Comparison of ENCODE assay signal across 8 cellular contexts in genomic region chr1:32761253-32761877, GRCh38. TPM values are rescaled to one million over a fixed set of nuclear protein-coding genes. Genes with fewer than 3 reads are reported as not detected.
A peak's percentile ranks its signal among the peaks of the same experiment; 100 is the strongest.
DNase-seq lines count a peak whose midpoint lies in the region; ATAC-seq, FAIRE-seq and TF ChIP-seq lines count a peak whose summit lies in the region.
"Had no signal": no experiment of that assay in that cellular context is flagged by ENCODE, and none has a peak within 500 bp of the region (broad histone marks: within the 10 kb centered on the region; RNA-seq: fewer than 3 reads in every experiment).

No MANE protein-coding gene starts in this region.

- no peak for TF ChIP-seq CTCF in GM13976 (IDR thresholded peaks at IDR 0.05; ENCODE audit: borderline replicate concordance, control extremely low read depth, extremely low read depth, insufficient read depth, missing control alignments)
- TF ChIP-seq CTCF in endothelial cell of umbilical vein (IDR thresholded peaks at IDR 0.05; ENCODE audit: extremely low read depth in 1 of 2, insufficient read depth in 1 of 2, low read depth in 1 of 2, low read length in 2 of 2): no peak
- no peak for TF ChIP-seq CTCF in retinal pigment epithelial cell (conservative IDR thresholded peaks at IDR 0.05; ENCODE audit: low read depth, low read length)

- CTCF ChIA-PET in endothelial cell of umbilical vein (lab: Charles Lee): interaction anchor here (0.8 to 2.1 kb wide), 8 partner anchors 11 to 55 kb away, joined by 3 to 17 read pairs (median 4); no protein-coding TSS in a partner anchor

- dilution Hi-C loops in endothelial cell of umbilical vein (cut with MboI; ENCODE audit: extremely low pct_ligation_motif_present, low sequenced_read_pairs): no loop called here

- H3K4me3 ChIP-seq in endothelial cell of umbilical vein (replicated peaks in 1 of 3; ENCODE audit: insufficient read depth in 1 of 3, low read depth in 1 of 3, low read length in 3 of 3): no peak overlapping the region
- no peak overlapping the region for H3K4me3 ChIP-seq in retinal pigment epithelial cell (ENCODE audit: low read length)

- no peak for ATAC-seq in HG02623 (IDR thresholded peaks at IDR 0.05; ENCODE audit: unreplicated experiment)

- no peak for TF ChIP-seq POLR2A in endothelial cell of umbilical vein (IDR thresholded peaks at IDR 0.05; ENCODE audit: low read depth, low read length)

- POLR2A ChIA-PET in endothelial cell of umbilical vein (lab: Charles Lee): interaction anchor here (0.6 kb wide), 1 partner anchor 241 kb away, joined by 4 read pairs; no protein-coding TSS in a partner anchor

- no peaks in the 10 kb centered on the region for H3K9me3 ChIP-seq in endothelial cell of umbilical vein (replicated peaks; ENCODE audit: control insufficient read depth, insufficient read depth, low read length)

- H4K20me1 ChIP-seq in endothelial cell of umbilical vein (replicated peaks; ENCODE audit: control insufficient read depth, extremely low read depth, insufficient read depth, low read length): no peaks in the 10 kb centered on the region

- H3K36me3 ChIP-seq in endothelial cell of umbilical vein (ENCODE audit: control insufficient read depth in 2 of 2, extremely low read depth in 1 of 2, insufficient read depth in 2 of 2, low read length in 2 of 2): no peaks in the 10 kb centered on the region

- peak; percentile 83 for FAIRE-seq in endothelial cell of umbilical vein (lab: Jason Lieb, UNC)

- H3K4me2 ChIP-seq in endothelial cell of umbilical vein (ENCODE audit: insufficient read depth, low read length): no peak overlapping the region

- BruUV-seq in endothelial cell of umbilical vein (replicated peaks; lab: Mats Ljungman, UMichigan): no TSS peak

- no peak overlapping the region for H2AFZ ChIP-seq in endothelial cell of umbilical vein (ENCODE audit: low read depth, low read length)

- in situ Hi-C loops in GM13976 (cut with MboI; ENCODE audit: low sequenced_read_pairs, unreplicated experiment): no loop called here

- intact Hi-C loops in endothelial cell of umbilical vein (cut with micrococcal nuclease): no loop called here

- H3K27ac ChIP-seq in endothelial cell of umbilical vein (ENCODE audit: insufficient read depth, low read depth, low read length): no peak overlapping the region

- H3K9ac ChIP-seq in endothelial cell of umbilical vein (replicated peaks; ENCODE audit: extremely low read depth, insufficient read depth, low read length): no peak overlapping the region

- no peaks in the 10 kb centered on the region for H3K9me1 ChIP-seq in endothelial cell of umbilical vein (replicated peaks; ENCODE audit: control insufficient read depth, extremely low read depth, insufficient read depth, low read length)

- H3K27me3 ChIP-seq in endothelial cell of umbilical vein (ENCODE audit: control insufficient read depth in 2 of 2, insufficient read depth in 2 of 2, low read length in 2 of 2): no peaks in the 10 kb centered on the region

- no peaks in the 10 kb centered on the region for H3K79me2 ChIP-seq in endothelial cell of umbilical vein (ENCODE audit: control insufficient read depth, insufficient read depth, low read length)

- H3K4me1 ChIP-seq in endothelial cell of umbilical vein (ENCODE audit: control insufficient read depth, extremely low read depth, insufficient read depth, low read length): no peaks in the 10 kb centered on the region

- DNase-seq in GM13976 (ENCODE audit: low spot score) (peak; percentile 28), NCI-H774 (lab: John Stamatoyannopoulos, UW) (peak; percentile 13), endothelial cell of umbilical vein (ENCODE audit: low read depth, low spot score) (peak; percentile 75), retinal pigment epithelial cell (ENCODE audit: low read depth) (peak; percentile 88), putamen (ENCODE audit: low spot score) (no peak), anterior cingulate cortex (lab: John Stamatoyannopoulos, UW) (no peak)

TF ChIP-seq in endothelial cell of umbilical vein, 7 proteins besides CTCF, POLR2A, EP300 and RAD21:
- TF ChIP-seq JUN (IDR thresholded peaks at IDR 0.05; ENCODE audit: borderline replicate concordance, insufficient read depth, insufficient read length, low read depth) (no peak), FOS (IDR thresholded peaks at IDR 0.05; ENCODE audit: borderline replicate concordance, insufficient read depth, low read length) (no peak), EZH2 (IDR thresholded peaks at IDR 0.05; ENCODE audit: borderline replicate concordance, low read depth, low read length, severe bottlenecking) (no peak), MYC (IDR thresholded peaks at IDR 0.05; ENCODE audit: low read depth, low read length) (no peak), MAX (IDR thresholded peaks at IDR 0.05; ENCODE audit: insufficient read depth, insufficient read length) (no peak), POLR2AphosphoS5 (IDR thresholded peaks at IDR 0.05; ENCODE audit: insufficient read depth, low read depth, low read length) (no peak), GATA2 (IDR thresholded peaks at IDR 0.05; ENCODE audit: insufficient read depth, insufficient read length, low read depth, low read length) (no peak)

RNA-seq across cellular contexts. Expression of gene YARS1, which starts 55.8 kb away (rescaled TPM):
- 130 and 144 TPM in 2 replicates for total RNA-seq in endothelial cell of umbilical vein
- polyA plus RNA-seq in endothelial cell of umbilical vein: 31.5 and 38.2 TPM in 2 replicates
- 49.4 and 50.9 TPM in 2 replicates for polyA plus RNA-seq in endothelial cell of umbilical vein (2011; cell fraction: cytosol; rRNA removed)
- 102 and 121 TPM in 2 replicates for polyA plus RNA-seq in endothelial cell of umbilical vein (2011; cell fraction: nucleus; rRNA removed)
- 77.2 and 108 TPM in 2 replicates for polyA plus RNA-seq in endothelial cell of umbilical vein (2012)
- 72.1 and 73.4 TPM in 2 replicates for polyA minus RNA-seq in endothelial cell of umbilical vein
- 79.1 TPM for polyA minus RNA-seq in endothelial cell of umbilical vein (2011; cell fraction: cytosol; rRNA and poly(A)+ RNA removed)
- 41.4 and 54.8 TPM in 2 replicates for polyA minus RNA-seq in endothelial cell of umbilical vein (2011; cell fraction: nucleus; rRNA and poly(A)+ RNA removed)

RNA-seq across cellular contexts. Expression of gene S100PBP, which starts 56.1 kb away (rescaled TPM):
- 36.9 and 38.6 TPM in 2 replicates for total RNA-seq in endothelial cell of umbilical vein
- 15.4 and 16.4 TPM in 2 replicates for polyA plus RNA-seq in endothelial cell of umbilical vein
- 12.7 and 13.9 TPM in 2 replicates for polyA plus RNA-seq in endothelial cell of umbilical vein (2011; cell fraction: cytosol; rRNA removed)
- 49.7 and 54.6 TPM in 2 replicates for polyA plus RNA-seq in endothelial cell of umbilical vein (2011; cell fraction: nucleus; rRNA removed)
- polyA plus RNA-seq in endothelial cell of umbilical vein (2012): 16.8 and 17.3 TPM in 2 replicates
- polyA minus RNA-seq in endothelial cell of umbilical vein: 26.2 and 34.7 TPM in 2 replicates
- 12.7 TPM for polyA minus RNA-seq in endothelial cell of umbilical vein (2011; cell fraction: cytosol; rRNA and poly(A)+ RNA removed)
- 27.5 and 47.7 TPM in 2 replicates for polyA minus RNA-seq in endothelial cell of umbilical vein (2011; cell fraction: nucleus; rRNA and poly(A)+ RNA removed)

RNA-seq across cellular contexts. Expression of gene SYNC, which starts 58.8 kb away (rescaled TPM):
- total RNA-seq in endothelial cell of umbilical vein: 6.5 and 9.4 TPM in 2 replicates
- polyA plus RNA-seq in endothelial cell of umbilical vein: 2.5 and 3.5 TPM in 2 replicates
- polyA plus RNA-seq in endothelial cell of umbilical vein (2011; cell fraction: cytosol; rRNA removed): 4.4 and 5.7 TPM in 2 replicates
- polyA plus RNA-seq in endothelial cell of umbilical vein (2011; cell fraction: nucleus; rRNA removed): 6.6 and 7.3 TPM in 2 replicates
- polyA plus RNA-seq in endothelial cell of umbilical vein (2012): 4.6 and 6.1 TPM in 2 replicates
- polyA minus RNA-seq in endothelial cell of umbilical vein: 5.2 and 8.2 TPM in 2 replicates
- polyA minus RNA-seq in endothelial cell of umbilical vein (2011; cell fraction: cytosol; rRNA and poly(A)+ RNA removed): 6.8 TPM
- polyA minus RNA-seq in endothelial cell of umbilical vein (2011; cell fraction: nucleus; rRNA and poly(A)+ RNA removed): 0.72 and 1.8 TPM in 2 replicates
- total RNA-seq: T-helper 1 cell treated with Interleukin-12 subunit alpha and Interleukin-12 subunit beta and Interleukin-4 antibody, amounts not matched to agents 30 ng/mL and 1 ng/mL, for 36 hours had no signal

Comparison
In these comparisons a context has a peak if more than half of its experiments do, and no peak if none do; other contexts are left out.
1. DNase-seq: peak in GM13976 (single experiment), NCI-H774 (single experiment), endothelial cell of umbilical vein (single experiment) and retinal pigment epithelial cell (single experiment); none in putamen (single experiment) and anterior cingulate cortex (0 of 58).